Comparison of ENCODE assay signal across 21 cellular contexts in genomic region chr20:34923414-34923813, GRCh38. TPM values are rescaled to one million over a fixed set of nuclear protein-coding genes. Genes with fewer than 3 reads are reported as not detected.
A peak's percentile ranks its signal among the peaks of the same experiment; 100 is the strongest.
DNase-seq lines count a peak whose midpoint lies in the region; ATAC-seq and TF ChIP-seq lines count a peak whose summit lies in the region.
"Had no signal": no experiment of that assay in that cellular context is flagged by ENCODE, and none has a peak within 500 bp of the region (broad histone marks: within the 10 kb centered on the region; RNA-seq: fewer than 3 reads in every experiment).

No MANE protein-coding gene starts in this region.

- no peak overlapping the region for H3K4me3 Mint-ChIP-seq in naive thymus-derived CD4-positive, alpha-beta T cell
- no peak overlapping the region for H3K4me3 Mint-ChIP-seq in glutamatergic neuron (ENCODE audit: unreplicated experiment)
- H3K4me3 Mint-ChIP-seq: CD14-positive monocyte, mesothelial cell of epicardium, naive B cell had no signal

- H3K9me3 ChIP-seq in GM23248 (ENCODE audit: low read depth) (no peaks in the 10 kb centered on the region), RWPE2 (ENCODE audit: severe bottlenecking) (no peaks in the 10 kb centered on the region), liver (ENCODE audit: control insufficient read depth in 4 of 4, low read length in 3 of 4) (no peaks in the 10 kb centered on the region), subcutaneous abdominal adipose tissue (ENCODE audit: control insufficient read depth in 5 of 5, low read length in 5 of 5) (no peaks in the 10 kb centered on the region)
- H3K9me3 ChIP-seq in naive thymus-derived CD4-positive, alpha-beta T cell (ENCODE audit: control insufficient read depth in 2 of 3, low read length in 3 of 3): no peaks in the 10 kb centered on the region

- H3K36me3 Mint-ChIP-seq in naive thymus-derived CD4-positive, alpha-beta T cell: peaks cover 15 to 32% (median 19%) of the 10 kb centered on the region in 5 donors
- H3K36me3 Mint-ChIP-seq in glutamatergic neuron (ENCODE audit: unreplicated experiment): peaks cover 16% of the 10 kb centered on the region

- no peak overlapping the region for H3K4me3 ChIP-seq in GM23248
- H3K4me3 ChIP-seq in RWPE2 (ENCODE audit: severe bottlenecking): no peak overlapping the region
- no peak overlapping the region for H3K4me3 ChIP-seq in liver (ENCODE audit: low read depth in 1 of 3, low read length in 3 of 3)
- H3K4me3 ChIP-seq in subcutaneous abdominal adipose tissue (ENCODE audit: low read depth in 1 of 5, low read length in 5 of 5): no peak overlapping the region
- H3K4me3 ChIP-seq in naive thymus-derived CD4-positive, alpha-beta T cell (ENCODE audit: low read length): no peak overlapping the region

- H3K9me3 Mint-ChIP-seq in naive thymus-derived CD4-positive, alpha-beta T cell: peaks cover 0 to 5% (median 0%) of the 10 kb centered on the region in 11 donors
- H3K9me3 Mint-ChIP-seq in glutamatergic neuron (ENCODE audit: unreplicated experiment): peaks cover 2% of the 10 kb centered on the region
- H3K9me3 Mint-ChIP-seq: CD14-positive monocyte, mesothelial cell of epicardium had no signal

- intact Hi-C loops in naive thymus-derived CD4-positive, alpha-beta T cell (cut with micrococcal nuclease): no loop called here

- CTCF ChIA-PET in naive thymus-derived CD4-positive, alpha-beta T cell (lab: Charles Lee): no interaction called here

- in situ Hi-C loops in GM23248 (cut with MboI): no loop called here

- H3K27me3 ChIP-seq in GM23248 (replicated peaks; ENCODE audit: insufficient read depth): no peaks in the 10 kb centered on the region
- no peaks in the 10 kb centered on the region for H3K27me3 ChIP-seq in RWPE2 (ENCODE audit: insufficient read depth, poor library complexity, severe bottlenecking)
- H3K27me3 ChIP-seq in liver (ENCODE audit: control insufficient read depth in 4 of 4, insufficient read depth in 4 of 4, low read length in 3 of 4): no peaks in the 10 kb centered on the region
- no peaks in the 10 kb centered on the region for H3K27me3 ChIP-seq in subcutaneous abdominal adipose tissue (ENCODE audit: control insufficient read depth in 5 of 5, insufficient read depth in 4 of 5, low read length in 5 of 5)
- no peaks in the 10 kb centered on the region for H3K27me3 ChIP-seq in naive thymus-derived CD4-positive, alpha-beta T cell (ENCODE audit: control insufficient read depth in 2 of 2, insufficient read depth in 2 of 2, low read length in 2 of 2)

- no peak for TF ChIP-seq RAD21 in liver (IDR thresholded peaks at IDR 0.05)

- no peaks in the 10 kb centered on the region for H3K79me2 ChIP-seq in GM23248 (ENCODE audit: insufficient read depth)

- no peak overlapping the region for H3K27ac Mint-ChIP-seq in naive thymus-derived CD4-positive, alpha-beta T cell
- H3K27ac Mint-ChIP-seq in glutamatergic neuron (ENCODE audit: unreplicated experiment): no peak overlapping the region
- H3K27ac Mint-ChIP-seq: CD14-positive monocyte, mesothelial cell of epicardium, naive B cell had no signal

- H3K4me1 ChIP-seq in GM23248 (ENCODE audit: insufficient read depth): peaks cover 25% of the 10 kb centered on the region
- H3K4me1 ChIP-seq in RWPE2 (ENCODE audit: insufficient read depth, poor library complexity, severe bottlenecking): peaks cover 35% of the 10 kb centered on the region
- H3K4me1 ChIP-seq in liver (ENCODE audit: control insufficient read depth in 4 of 4, insufficient read depth in 4 of 4, low read length in 3 of 4): peaks cover 2 to 20% (median 13%) of the 10 kb centered on the region in 4 donors
- H3K4me1 ChIP-seq in subcutaneous abdominal adipose tissue (ENCODE audit: control insufficient read depth in 5 of 5, insufficient read depth in 5 of 5, low read length in 5 of 5): peaks cover 0 to 50% (median 24%) of the 10 kb centered on the region in 5 donors
- peaks cover under 1 to 6% of the 10 kb centered on the region in 2 donors for H3K4me1 ChIP-seq in naive thymus-derived CD4-positive, alpha-beta T cell (ENCODE audit: control insufficient read depth in 2 of 2, insufficient read depth in 2 of 2, low read length in 2 of 2)

- H3K9ac ChIP-seq in GM23248: peak overlapping the region; percentile 25; the same call in 1 of the 2 replicates
- H3K9ac ChIP-seq in liver (ENCODE audit: low read depth in 1 of 2, low read length in 2 of 2): no peak overlapping the region
- H3K9ac ChIP-seq in subcutaneous abdominal adipose tissue (ENCODE audit: low read length in 5 of 5): peak overlapping the region in 1 of 5 donors; percentile 30

- no peaks in the 10 kb centered on the region for H3K27me3 Mint-ChIP-seq in naive thymus-derived CD4-positive, alpha-beta T cell
- peaks cover 3% of the 10 kb centered on the region for H3K27me3 Mint-ChIP-seq in glutamatergic neuron (ENCODE audit: unreplicated experiment)
- H3K27me3 Mint-ChIP-seq: naive B cell had no signal

- no peaks in the 10 kb centered on the region for H3K9me2 ChIP-seq in GM23248 (ENCODE audit: insufficient read depth)

- DNase-seq in GM23248 (no peak), RWPE2 (ENCODE audit: low spot score) (no peak), glutamatergic neuron (no peak), cortex of kidney (lab: John Stamatoyannopoulos, UW) (no peak)
- DNase-seq in naive thymus-derived CD4-positive, alpha-beta T cell: no peak
- DNase-seq: activated gamma-delta T cell treated with Interleukin-2 at 50 U/mL for 16 hours; activated T-cell treated with anti-CD3 and anti-CD28 coated beads, Interleukin-2, amount 50 U/mL, for 1 hour; DND-41; Karpas-422; naive B cell; NCI-H1436; NCI-H2081 treated with DMSO at 0.1 percent for 48 hours; NCI-H345; NCI-H774; T-helper 2 cell had no signal

- POLR2A ChIA-PET in naive thymus-derived CD4-positive, alpha-beta T cell (lab: Charles Lee): no interaction called here

- H3K4me2 ChIP-seq in GM23248 (ENCODE audit: unreplicated experiment): peak overlapping the region; percentile 11

- peaks cover 11 to 44% (median 20%) of the 10 kb centered on the region in 7 donors for H3K4me1 Mint-ChIP-seq in naive thymus-derived CD4-positive, alpha-beta T cell
- peaks cover 14% of the 10 kb centered on the region for H3K4me1 Mint-ChIP-seq in glutamatergic neuron (ENCODE audit: low read depth, unreplicated experiment)
- H3K4me1 Mint-ChIP-seq: naive B cell had no signal

- H2AFZ ChIP-seq in GM23248: no peak overlapping the region

- peaks cover 13% of the 10 kb centered on the region for H3K36me3 ChIP-seq in GM23248 (ENCODE audit: low read depth)
- H3K36me3 ChIP-seq in RWPE2 (ENCODE audit: low read depth): peaks cover 97% of the 10 kb centered on the region
- peaks cover 9 to 69% (median 58%) of the 10 kb centered on the region in 4 donors for H3K36me3 ChIP-seq in liver (ENCODE audit: control insufficient read depth in 4 of 4, insufficient read depth in 3 of 4, low read depth in 1 of 4, low read length in 3 of 4)
- peaks cover 16 to 89% (median 84%) of the 10 kb centered on the region in 5 donors for H3K36me3 ChIP-seq in subcutaneous abdominal adipose tissue (ENCODE audit: control insufficient read depth in 5 of 5, insufficient read depth in 5 of 5, low read length in 5 of 5)
- peaks cover 0 to 70% (median 0%) of the 10 kb centered on the region in 3 experiments for H3K36me3 ChIP-seq in naive thymus-derived CD4-positive, alpha-beta T cell (ENCODE audit: control insufficient read depth in 2 of 3, insufficient read depth in 3 of 3, low read length in 3 of 3)

- H3F3A ChIP-seq in GM23248 (ENCODE audit: insufficient read depth): peaks cover 28% of the 10 kb centered on the region

- 85 to 98% methylated on average over 2 of the region's 2 CpGs for WGBS in GM23248 (ENCODE audit: low coverage in 1 of 2, low lambda C conversion rate in 2 of 2, missing lambda C conversion rate in 2 of 2), 2 experiments
- 100% methylated on average over 2 of the region's 2 CpGs for WGBS in liver

- H3K27ac ChIP-seq in GM23248 (peak overlapping the region; percentile 54), RWPE2 (ENCODE audit: poor library complexity, severe bottlenecking) (peak overlapping the region; percentile 65), liver (ENCODE audit: low read depth in 1 of 2, low read length in 2 of 2) (peak overlapping the region; percentile 21 to 27), subcutaneous abdominal adipose tissue (ENCODE audit: low read depth, low read length) (peak overlapping the region; percentile 85)
- no peak overlapping the region for H3K27ac ChIP-seq in naive thymus-derived CD4-positive, alpha-beta T cell (ENCODE audit: low read depth, low read length)

- H4K20me1 ChIP-seq in GM23248 (ENCODE audit: insufficient read depth): no peaks in the 10 kb centered on the region

- TF ChIP-seq CTCF in RWPE2 (IDR thresholded peaks at IDR 0.05; ENCODE audit: poor library complexity, severe bottlenecking): no peak
- TF ChIP-seq CTCF in liver (IDR thresholded peaks at IDR 0.05; ENCODE audit: low read depth, low read length, missing input control): no peak
- no peak for TF ChIP-seq CTCF in glutamatergic neuron (IDR thresholded peaks at IDR 0.05; ENCODE audit: partially characterized antibody, unreplicated experiment)

- ATAC-seq in RWPE2 (ENCODE audit: low read depth) (no peak), HG02571 (IDR thresholded peaks at IDR 0.05; ENCODE audit: unreplicated experiment) (no peak)
- ATAC-seq in naive thymus-derived CD4-positive, alpha-beta T cell: no peak

RNA-seq across cellular contexts. Expression of gene GSS, which starts 32.2 kb away (rescaled TPM):
- 80.7 and 85.9 TPM in 2 replicates for total RNA-seq in GM23248 (2014; rRNA removed; shearing (Covaris generic))
- 68.3 and 75.0 TPM in 2 replicates for polyA plus RNA-seq in GM23248 (2016; fragmentation: Nextera tagmentation; extraction: Ambion mirVana)
- total RNA-seq in liver: 10 to 100 TPM; 20.8 to 38.8 TPM
- polyA plus RNA-seq in liver: 10 to 100 TPM; 33.2 to 37.6 TPM
- total RNA-seq in naive thymus-derived CD4-positive, alpha-beta T cell: 10 to 100 TPM; 25.9 to 54.4 (median 45.8) TPM
- 10 to 100 TPM; 31.6 to 35.5 TPM for polyA plus RNA-seq in naive thymus-derived CD4-positive, alpha-beta T cell
- 28.2 TPM for total RNA-seq in glutamatergic neuron (ENCODE audit: unreplicated experiment)

RNA-seq across cellular contexts. Expression of gene MYH7B, which starts 32.3 kb away (rescaled TPM):
- under 0.01 and 0.11 TPM in 2 replicates for total RNA-seq in GM23248 (2014; rRNA removed; shearing (Covaris generic))
- polyA plus RNA-seq in GM23248 (2016; fragmentation: Nextera tagmentation; extraction: Ambion mirVana) (0.13 and 0.49 TPM in 2 replicates), liver (under 1 TPM; 0.12 to 0.24 TPM)
- total RNA-seq in liver (under 1 TPM; 0.25 to 0.33 TPM), glutamatergic neuron (ENCODE audit: unreplicated experiment) (1.5 TPM)
- total RNA-seq in naive thymus-derived CD4-positive, alpha-beta T cell: 1 to 10 TPM in 1 of 5 experiments, under 1 TPM in 4; 0.15 to 1.0 (median 0.44) TPM
- polyA plus RNA-seq in naive thymus-derived CD4-positive, alpha-beta T cell: under 1 TPM in 1 of 2 donors, not detected in 1; 0.52 TPM
- total RNA-seq: fibroblast of villous mesenchyme had no signal
- polyA plus RNA-seq: CD14-positive monocyte had no signal

RNA-seq across cellular contexts. Expression of gene ACSS2, which starts 47.0 kb away (rescaled TPM):
- 33.3 and 37.7 TPM in 2 replicates for total RNA-seq in GM23248 (2014; rRNA removed; shearing (Covaris generic))
- polyA plus RNA-seq in GM23248 (2016; fragmentation: Nextera tagmentation; extraction: Ambion mirVana): 12.1 and 14.3 TPM in 2 replicates
- 100 to 1,000 TPM; 103 to 260 TPM for total RNA-seq in liver
- 10 to 100 TPM; 29.8 to 56.6 TPM for polyA plus RNA-seq in liver
- 10 to 100 TPM; 37.3 to 51.7 (median 43.3) TPM for total RNA-seq in naive thymus-derived CD4-positive, alpha-beta T cell
- polyA plus RNA-seq in naive thymus-derived CD4-positive, alpha-beta T cell: 10 to 100 TPM; 14.6 to 17.5 TPM
- 53.3 TPM for total RNA-seq in glutamatergic neuron (ENCODE audit: unreplicated experiment)

RNA-seq across cellular contexts. Expression of gene GGT7, which starts 50.8 kb away (rescaled TPM):
- total RNA-seq in GM23248 (2014; rRNA removed; shearing (Covaris generic)): 9.2 and 10.2 TPM in 2 replicates
- polyA plus RNA-seq in GM23248 (2016; fragmentation: Nextera tagmentation; extraction: Ambion mirVana): 17.6 and 20.4 TPM in 2 replicates
- total RNA-seq in liver: 1 to 10 TPM; 5.4 to 6.5 TPM
- polyA plus RNA-seq in liver: 1 to 10 TPM; 3.7 to 8.1 TPM
- 10 to 100 TPM; 13.9 to 50.6 (median 46.1) TPM for total RNA-seq in naive thymus-derived CD4-positive, alpha-beta T cell
- 10 to 100 TPM in 1 of 2 donors, 1 to 10 TPM in 1; 6.2 to 10.6 TPM for polyA plus RNA-seq in naive thymus-derived CD4-positive, alpha-beta T cell
- 81.9 TPM for total RNA-seq in glutamatergic neuron (ENCODE audit: unreplicated experiment)
